ENCODE assay signal across 11 cellular contexts in the genomic region with DNA sequence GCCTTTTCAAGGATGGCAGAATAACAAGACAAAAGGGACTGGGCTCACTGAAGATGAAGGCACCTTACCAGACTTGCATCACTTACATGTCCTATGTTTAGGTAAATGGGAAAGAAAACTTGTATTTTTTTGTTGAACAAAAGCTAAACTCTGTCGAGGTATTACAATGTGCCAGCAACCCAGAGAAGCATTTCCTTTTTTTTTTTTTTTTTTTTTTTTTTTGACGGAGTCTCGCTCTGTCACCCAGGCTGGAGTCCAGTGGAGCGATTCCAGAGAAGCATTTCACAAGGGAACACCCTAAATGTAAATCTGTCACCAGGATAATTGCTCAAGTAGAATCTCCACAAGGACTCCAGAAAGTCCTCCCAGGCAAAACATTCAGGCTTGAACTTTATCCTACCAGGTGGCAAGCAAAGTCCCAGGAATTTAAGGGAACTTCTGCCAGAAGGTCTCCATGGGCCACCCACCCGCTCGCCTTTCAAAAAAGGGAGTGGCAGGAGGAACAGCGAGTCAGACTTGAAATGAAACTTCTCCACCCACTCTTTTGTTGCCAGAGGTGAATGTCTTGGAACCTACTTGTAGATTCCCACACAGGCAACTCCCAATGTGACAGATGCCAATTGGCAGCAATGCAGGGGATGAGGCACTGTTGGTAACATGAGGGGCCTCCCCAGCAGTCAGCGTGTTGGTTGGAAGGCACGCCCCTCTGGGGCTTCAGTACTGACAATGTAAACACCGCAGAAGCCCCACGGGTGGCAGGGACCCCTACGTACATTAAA.
DNase-seq lines count a peak whose midpoint lies in the region; ATAC-seq and TF ChIP-seq lines count a peak whose summit lies in the region.
"Had no signal": no experiment of that assay in that cellular context is flagged by ENCODE, and none has a peak within 500 bp of the region (broad histone marks: within the 10 kb centered on the region; RNA-seq: fewer than 3 reads in every experiment).

No MANE protein-coding gene starts in this region.

- no peak overlapping the region for H3K4me3 ChIP-seq in endodermal cell (ENCODE audit: low read length)
- H3K4me3 ChIP-seq: SK-N-MC had no signal

- H3K36me3 ChIP-seq in endodermal cell (ENCODE audit: control insufficient read depth, insufficient read depth, low read length), result peaks cover 4% of the 10 kb centered on the region

- H3K9me3 Mint-ChIP-seq in activated naive CD8-positive, alpha-beta T cell treated with anti-CD3 and anti-CD28 coated beads, Interleukin-2, amount 50 U/mL, for 24 hours, result no peaks in the 10 kb centered on the region
- no peaks in the 10 kb centered on the region for H3K9me3 Mint-ChIP-seq in activated naive CD8-positive, alpha-beta T cell treated with anti-CD3 and anti-CD28 coated beads for 36 hours
- H3K9me3 Mint-ChIP-seq in endodermal cell, result no peaks in the 10 kb centered on the region
- H3K9me3 Mint-ChIP-seq in mesothelial cell of epicardium, result no peaks in the 10 kb centered on the region

- H3K36me3 Mint-ChIP-seq in activated naive CD8-positive, alpha-beta T cell treated with anti-CD3 and anti-CD28 coated beads, Interleukin-2, amount 50 U/mL, for 24 hours (ENCODE audit: low read depth), result peaks cover 26% of the 10 kb centered on the region
- peaks cover 4% of the 10 kb centered on the region for H3K36me3 Mint-ChIP-seq in activated naive CD8-positive, alpha-beta T cell treated with anti-CD3 and anti-CD28 coated beads for 36 hours
- H3K36me3 Mint-ChIP-seq in endodermal cell (ENCODE audit: low read depth) (peaks cover 21% of the 10 kb centered on the region), mesothelial cell of epicardium (peaks cover 18% of the 10 kb centered on the region)

- H3K9ac ChIP-seq in endodermal cell (ENCODE audit: extremely low read depth, low read length, poor library complexity, severe bottlenecking), result no peak overlapping the region

- H3K4me1 ChIP-seq in endodermal cell (ENCODE audit: control insufficient read depth, insufficient read depth, low read length), result peaks cover 8% of the 10 kb centered on the region

- peak; percentile 66 for ATAC-seq in activated naive CD8-positive, alpha-beta T cell treated with anti-CD3 and anti-CD28 coated beads, Interleukin-2, amount 50 U/mL, for 24 hours

- H3K27me3 Mint-ChIP-seq in activated naive CD8-positive, alpha-beta T cell treated with anti-CD3 and anti-CD28 coated beads, Interleukin-2, amount 50 U/mL, for 24 hours, result no peaks in the 10 kb centered on the region
- no peaks in the 10 kb centered on the region for H3K27me3 Mint-ChIP-seq in activated naive CD8-positive, alpha-beta T cell treated with anti-CD3 and anti-CD28 coated beads for 36 hours
- H3K27me3 Mint-ChIP-seq in endodermal cell (ENCODE audit: insufficient read depth) (no peaks in the 10 kb centered on the region), mesothelial cell of epicardium (ENCODE audit: low read depth) (no peaks in the 10 kb centered on the region)

- no peak for TF ChIP-seq CTCF in endodermal cell (conservative IDR thresholded peaks at IDR 0.05)
- no peak for TF ChIP-seq CTCF in mesothelial cell of epicardium (IDR thresholded peaks at IDR 0.05; ENCODE audit: unreplicated experiment)

- no peak overlapping the region for H3K27ac Mint-ChIP-seq in activated naive CD8-positive, alpha-beta T cell treated with anti-CD3 and anti-CD28 coated beads, Interleukin-2, amount 50 U/mL, for 24 hours
- no peak overlapping the region for H3K27ac Mint-ChIP-seq in activated naive CD8-positive, alpha-beta T cell treated with anti-CD3 and anti-CD28 coated beads for 36 hours
- H3K27ac Mint-ChIP-seq in endodermal cell, result no peak overlapping the region
- H3K27ac Mint-ChIP-seq in mesothelial cell of epicardium, result peak overlapping the region; percentile 71

- H3K27ac ChIP-seq in endodermal cell (ENCODE audit: low read depth, low read length), result no peak overlapping the region
- H3K27ac ChIP-seq: SK-N-MC had no signal

- no peak for DNase-seq in activated naive CD8-positive, alpha-beta T cell treated with anti-CD3 and anti-CD28 coated beads, Interleukin-2, amount 50 U/mL, for 24 hours
- no peak for DNase-seq in activated naive CD8-positive, alpha-beta T cell treated with anti-CD3 and anti-CD28 coated beads for 36 hours
- peak; percentile 52 for DNase-seq in endodermal cell
- no peak for DNase-seq in mesothelial cell of epicardium (ENCODE audit: low spot score in 2 of 2, unreplicated experiment in 2 of 2)
- DNase-seq in ureter (ENCODE audit: low spot score), result peak; percentile 50
- no peak for DNase-seq in SK-N-DZ (ENCODE audit: low spot score)
- no peak for DNase-seq in MV-4-11 (lab: John Stamatoyannopoulos, UW)
- no peak for DNase-seq in T1000 (lab: John Stamatoyannopoulos, UW)
- DNase-seq: activated gamma-delta T cell; stimulated activated naive CD4-positive, alpha-beta T cell treated with Interleukin-2 at 50 U/mL for 16 hours had no signal

- no peaks in the 10 kb centered on the region for H3K27me3 ChIP-seq in endodermal cell (ENCODE audit: control insufficient read depth, insufficient read depth, low read length, poor library complexity, severe bottlenecking)

- 71 to 86% methylated on average over 4 to 12 of the region's 12 CpGs for whole genome bisulfite sequencing in endodermal cell (ENCODE audit: insufficient coverage in 1 of 2, insufficient read length in 1 of 2), 2 experiments

- no peaks in the 10 kb centered on the region for H3K9me3 ChIP-seq in endodermal cell (ENCODE audit: control insufficient read depth, low read length)

- no peak overlapping the region for H3K4me3 Mint-ChIP-seq in activated naive CD8-positive, alpha-beta T cell treated with anti-CD3 and anti-CD28 coated beads, Interleukin-2, amount 50 U/mL, for 24 hours
- no peak overlapping the region for H3K4me3 Mint-ChIP-seq in activated naive CD8-positive, alpha-beta T cell treated with anti-CD3 and anti-CD28 coated beads for 36 hours
- H3K4me3 Mint-ChIP-seq in endodermal cell (no peak overlapping the region), mesothelial cell of epicardium (no peak overlapping the region)

- peaks cover 15% of the 10 kb centered on the region for H3K4me1 Mint-ChIP-seq in activated naive CD8-positive, alpha-beta T cell treated with anti-CD3 and anti-CD28 coated beads, Interleukin-2, amount 50 U/mL, for 24 hours
- peaks cover 5% of the 10 kb centered on the region for H3K4me1 Mint-ChIP-seq in activated naive CD8-positive, alpha-beta T cell treated with anti-CD3 and anti-CD28 coated beads for 36 hours
- H3K4me1 Mint-ChIP-seq in endodermal cell (peaks cover 28% of the 10 kb centered on the region), mesothelial cell of epicardium (peaks cover 28% of the 10 kb centered on the region)

Comparison
In these comparisons a context has a peak if more than half of its experiments do, and no peak if none do; other contexts are left out.
1. DNase-seq: peak in endodermal cell (single experiment) and ureter (single experiment); none in activated naive CD8-positive, alpha-beta T cell treated with anti-CD3 and anti-CD28 coated beads, Interleukin-2, amount 50 U/mL, for 24 hours (single experiment), activated naive CD8-positive, alpha-beta T cell treated with anti-CD3 and anti-CD28 coated beads for 36 hours (single experiment), mesothelial cell of epicardium (0 of 2), SK-N-DZ (single experiment), MV-4-11 (single experiment) and T1000 (single experiment).